Comparison of ENCODE assay signal across 9 cellular contexts in genomic region chr2:237315170-237315880, GRCh38.
A peak's percentile ranks its signal among the peaks of the same experiment; 100 is the strongest.
DNase-seq lines count a peak whose midpoint lies in the region; ATAC-seq and TF ChIP-seq lines count a peak whose summit lies in the region.
"Had no signal": no experiment of that assay in that cellular context is flagged by ENCODE, and none has a peak within 500 bp of the region (broad histone marks: within the 10 kb centered on the region; RNA-seq: fewer than 3 reads in every experiment).

No MANE protein-coding gene starts in this region.

- no peak for TF ChIP-seq POLR2A in ovary (IDR thresholded peaks at IDR 0.05)

- TF ChIP-seq CTCF in BE2C (IDR thresholded peaks at IDR 0.05; ENCODE audit: low read depth, low read length) (0 out of 2 replicates have a peak, but pooled peaks have one; percentile 5), left ventricle myocardium inferior (IDR thresholded peaks at IDR 0.05; ENCODE audit: borderline replicate concordance) (peak; percentile 68), ovary (IDR thresholded peaks at IDR 0.05) (peak in 2 of 3 donors; percentile 47 to 60)

- no peak for TF ChIP-seq EP300 in ovary (IDR thresholded peaks at IDR 0.05)

- no peaks in the 10 kb centered on the region for H3K27me3 Mint-ChIP-seq in activated naive CD4-positive, alpha-beta T cell treated with anti-CD3 and anti-CD28 coated beads for 36 hours (ENCODE audit: low read depth)

- H3K4me3 ChIP-seq in BE2C (ENCODE audit: low read depth, low read length), result no peak overlapping the region
- H3K4me3 ChIP-seq in left ventricle myocardium inferior, result no peak overlapping the region
- H3K4me3 ChIP-seq in ovary, result no peak overlapping the region

- 3 to 5% (median 4%) methylated on average over 14 of the region's 14 CpGs for WGBS in ovary, 3 donors

- H3K27ac ChIP-seq in left ventricle myocardium inferior (replicated peaks) (peak overlapping the region; percentile 91), ovary (peak overlapping the region; percentile 74 to 86)

- H3K27me3 ChIP-seq in BE2C, result no peaks in the 10 kb centered on the region
- no peaks in the 10 kb centered on the region for H3K27me3 ChIP-seq in left ventricle myocardium inferior (ENCODE audit: low read depth)
- no peaks in the 10 kb centered on the region for H3K27me3 ChIP-seq in ovary

- no peak overlapping the region for H3K27ac Mint-ChIP-seq in activated naive CD4-positive, alpha-beta T cell treated with anti-CD3 and anti-CD28 coated beads for 36 hours

- no peaks in the 10 kb centered on the region for H3K9me3 Mint-ChIP-seq in activated naive CD4-positive, alpha-beta T cell treated with anti-CD3 and anti-CD28 coated beads for 36 hours

- H3K36me3 ChIP-seq in BE2C (no peaks in the 10 kb centered on the region), left ventricle myocardium inferior (no peaks in the 10 kb centered on the region), ovary (no peaks in the 10 kb centered on the region)

- H3K4me1 ChIP-seq in BE2C (peaks cover 11% of the 10 kb centered on the region), left ventricle myocardium inferior (peaks cover 41% of the 10 kb centered on the region), ovary (ENCODE audit: insufficient read depth) (peaks cover 15% of the 10 kb centered on the region)

- no peaks in the 10 kb centered on the region for H3K36me3 Mint-ChIP-seq in activated naive CD4-positive, alpha-beta T cell treated with anti-CD3 and anti-CD28 coated beads for 36 hours (ENCODE audit: low read depth)

- peak; percentile 81 for DNase-seq in BE2C
- DNase-seq in amygdala (lab: John Stamatoyannopoulos, UW), result peak in 41 of 56 donors; percentile 8 to 75 (median 37)
- peak; percentile 91 for DNase-seq in left ventricle myocardium inferior
- peak; percentile 82 to 93 (median 89) for DNase-seq in ovary
- no peak for DNase-seq in activated CD4-positive, alpha-beta T cell treated with anti-CD3 and anti-CD28 coated beads for 4 hours
- no peak for DNase-seq in activated naive CD4-positive, alpha-beta T cell treated with anti-CD3 and anti-CD28 coated beads for 36 hours
- DNase-seq: DMS79 had no signal

- intact Hi-C loops in left ventricle myocardium inferior (cut with micrococcal nuclease) (no loop called here), ovary (cut with DNase I) (no loop called here)
- intact Hi-C loops in activated naive CD4-positive, alpha-beta T cell treated with anti-CD3 and anti-CD28 coated beads for 36 hours (cut with micrococcal nuclease), result no loop called here

- H3K4me1 Mint-ChIP-seq in activated naive CD4-positive, alpha-beta T cell treated with anti-CD3 and anti-CD28 coated beads for 36 hours (ENCODE audit: low read depth), result no peaks in the 10 kb centered on the region

- no peak overlapping the region for H3K4me3 Mint-ChIP-seq in activated naive CD4-positive, alpha-beta T cell treated with anti-CD3 and anti-CD28 coated beads for 36 hours

- H3K9me3 ChIP-seq in BE2C, result no peaks in the 10 kb centered on the region
- H3K9me3 ChIP-seq in left ventricle myocardium inferior (replicated peaks), result no peaks in the 10 kb centered on the region
- no peaks in the 10 kb centered on the region for H3K9me3 ChIP-seq in ovary

- CTCF ChIA-PET in activated naive CD4-positive, alpha-beta T cell treated with anti-CD3 and anti-CD28 coated beads for 36 hours (lab: Charles Lee), result no interaction called here

- ATAC-seq in HG02623 (IDR thresholded peaks at IDR 0.05; ENCODE audit: unreplicated experiment) (no peak), HG02938 (IDR thresholded peaks at IDR 0.05; ENCODE audit: unreplicated experiment) (no peak)

Comparison
In these comparisons a context has a peak if more than half of its experiments do, and no peak if none do; other contexts are left out.
1. DNase-seq: peak in BE2C (single experiment), amygdala (41 of 56), left ventricle myocardium inferior (single experiment) and ovary (5 of 5); none in activated CD4-positive, alpha-beta T cell treated with anti-CD3 and anti-CD28 coated beads for 4 hours (0 of 2) and activated naive CD4-positive, alpha-beta T cell treated with anti-CD3 and anti-CD28 coated beads for 36 hours (single experiment).
2. CTCF ChIP-seq: peak in every context shown above with its lines; median percentile 68 in left ventricle myocardium inferior; 54 in ovary; 5 in BE2C.